36 cellular contexts compared by ENCODE assay signal in genomic region chr12:49165114-49165513, GRCh38. TPM values are rescaled to one million over a fixed set of nuclear protein-coding genes. Genes with fewer than 3 reads are reported as not detected.
DNase-seq lines count a peak whose midpoint lies in the region; ATAC-seq, FAIRE-seq and TF ChIP-seq lines count a peak whose summit lies in the region.
"Had no signal": no experiment of that assay in that cellular context is flagged by ENCODE, and none has a peak within 500 bp of the region (broad histone marks: within the 10 kb centered on the region; RNA-seq: fewer than 3 reads in every experiment).

No MANE protein-coding gene starts in this region.

- H4K8ac ChIP-seq in H1 (ENCODE audit: extremely low read depth, insufficient read depth, low read length), result no peak overlapping the region

- TF ChIP-seq EP300 in HepG2 (IDR thresholded peaks at IDR 0.05; ENCODE audit: low read depth in 2 of 2, low read length in 2 of 2) (no peak), HepG2 (CRISPR knock-in tag; IDR thresholded peaks at IDR 0.05; ENCODE audit: borderline replicate concordance) (no peak), H1 (IDR thresholded peaks at IDR 0.05; ENCODE audit: borderline replicate concordance in 1 of 2, low read depth in 2 of 2, low read length in 2 of 2) (no peak)

- no peaks in the 10 kb centered on the region for H3K9me3 ChIP-seq in HepG2 (ENCODE audit: low read length)
- H3K9me3 ChIP-seq in right lobe of liver, result no peaks in the 10 kb centered on the region
- no peaks in the 10 kb centered on the region for H3K9me3 ChIP-seq in HEK293 (ENCODE audit: control insufficient read depth, insufficient read depth, low read depth, low read length)
- no peaks in the 10 kb centered on the region for H3K9me3 ChIP-seq in H1 (ENCODE audit: insufficient read depth in 2 of 2, low read depth in 1 of 2, low read length in 1 of 2)
- H3K9me3 ChIP-seq: A549, BE2C, BLaER1, Caco-2 had no signal

- CTCF ChIA-PET in HepG2 (lab: Yijun Ruan, JAX; ENCODE audit: low intra/inter-chr PET ratio, low total read pairs) (no interaction called here), HEK293 (lab: Yijun Ruan, JAX) (no interaction called here), WTC11 (lab: Charles Lee) (interaction anchor here (1.5 kb wide), 1 partner anchor 77 kb away, joined by 5 read pairs; no protein-coding TSS in a partner anchor), H1 (lab: Charles Lee; ENCODE audit: partially characterized antibody) (no interaction called here)

- DNase-seq in HepG2 (ENCODE audit: low spot score) (no peak), right lobe of liver (no peak), WTC11 (ENCODE audit: low spot score) (no peak), H1 (ENCODE audit: low read depth in 1 of 2, low spot score in 2 of 2) (no peak), A172 (ENCODE audit: low spot score) (no peak), DMS53 (lab: John Stamatoyannopoulos, UW) (no peak), sciatic nerve (ENCODE audit: low spot score) (no peak)
- DNase-seq: 8988T; ACHN; AML-193; BE2C; C1 segment of cervical spinal cord; Caco-2; Calu3; CD4-positive, alpha-beta memory T cell; CD4-positive, alpha-beta T cell; CD4-positive, CD25-positive, alpha-beta regulatory T cell; CD8-positive, alpha-beta memory T cell; CD8-positive, alpha-beta T cell; COR-L47; DMS 273 treated with DMSO at 0.1 percent for 48 hours; DMS153; DMS79; DMS79 treated with DMSO at 0.1 percent for 48 hours; DND-41; EL had no signal

- H2BK5ac ChIP-seq in H1 (ENCODE audit: low read depth, low read length), result no peak overlapping the region

- no peaks in the 10 kb centered on the region for H4K20me1 ChIP-seq in HepG2 (ENCODE audit: insufficient read depth, low read length)
- H4K20me1 ChIP-seq in H1 (replicated peaks in 1 of 2; ENCODE audit: control insufficient read depth in 1 of 2, insufficient read depth in 2 of 2, low read length in 2 of 2), result no peaks in the 10 kb centered on the region
- H4K20me1 ChIP-seq: BLaER1; BLaER1 treated with 17β-estradiol and CSF1 and Interleukin-3, amounts not matched to agents 10 nM and 100 nM had no signal

- H3K27me3 ChIP-seq in HepG2 (ENCODE audit: control insufficient read depth in 1 of 2, insufficient read depth in 2 of 2, low read length in 2 of 2), result peaks cover 0 to 5% of the 10 kb centered on the region in 2 experiments; a peak in 3 of 5 replicates
- no peaks in the 10 kb centered on the region for H3K27me3 ChIP-seq in right lobe of liver
- H3K27me3 ChIP-seq in H1 (replicated peaks in 1 of 4; ENCODE audit: control insufficient read depth in 3 of 4, extremely low read depth in 1 of 4, insufficient read depth in 3 of 4, low read length in 3 of 4), result no peaks in the 10 kb centered on the region
- H3K27me3 ChIP-seq: BE2C; BLaER1; BLaER1 treated with 17β-estradiol and CSF1 and Interleukin-3, amounts not matched to agents 10 nM and 100 nM had no signal

- H2AFZ ChIP-seq in HepG2 (ENCODE audit: low read length) (no peak overlapping the region), H1 (ENCODE audit: low read length) (no peak overlapping the region)

- H3K36me3 ChIP-seq in HepG2 (replicated peaks in 1 of 2; ENCODE audit: control insufficient read depth in 1 of 2, insufficient read depth in 2 of 2, low read length in 2 of 2) (no peaks in the 10 kb centered on the region), right lobe of liver (no peaks in the 10 kb centered on the region), HEK293 (ENCODE audit: control insufficient read depth in 2 of 2, insufficient read depth in 1 of 2, low read length in 2 of 2) (no peaks in the 10 kb centered on the region), H1 (ENCODE audit: control insufficient read depth in 2 of 4, insufficient read depth in 4 of 4, low read length in 3 of 4) (no peaks in the 10 kb centered on the region)
- H3K36me3 ChIP-seq: BE2C; BLaER1; BLaER1 treated with 17β-estradiol and CSF1 and Interleukin-3, amounts not matched to agents 10 nM and 100 nM had no signal

- ATAC-seq in HepG2 (no peak), right lobe of liver (no peak), WTC11 (no peak), sciatic nerve (no peak)
- ATAC-seq: A549; CD8-positive, alpha-beta T cell had no signal

- H3K79me1 ChIP-seq in H1 (ENCODE audit: low read depth, low read length), result no peaks in the 10 kb centered on the region

- H3K27ac Mint-ChIP-seq in WTC11, result no peak overlapping the region
- H3K27ac Mint-ChIP-seq: B cell; CD14-positive monocyte; CD4-positive, alpha-beta memory T cell; CD4-positive, alpha-beta T cell; CD4-positive, CD25-positive, alpha-beta regulatory T cell; CD8-positive, alpha-beta memory T cell; CD8-positive, alpha-beta T cell had no signal

- no peaks in the 10 kb centered on the region; the same call in 1 of the 2 replicates for H3K27me3 Mint-ChIP-seq in WTC11 (ENCODE audit: low read depth)
- H3K27me3 Mint-ChIP-seq: B cell; CD4-positive, alpha-beta memory T cell; CD4-positive, alpha-beta T cell; CD8-positive, alpha-beta memory T cell had no signal

- POLR2A ChIA-PET in HepG2 (lab: Yijun Ruan, JAX), result no interaction called here
- POLR2A ChIA-PET in HEK293 (lab: Yijun Ruan, JAX), result interaction anchor here (3.5 kb wide), 1 partner anchor 34 kb away, joined by 14 read pairs; the partner anchor contains the start of gene TUBA1B
- POLR2A ChIA-PET in WTC11 (lab: Charles Lee), result no interaction called here
- POLR2A ChIA-PET in H1 (lab: Charles Lee; ENCODE audit: partially characterized antibody), result interaction anchor here (0.6 to 6.3 kb wide), 3 partner anchors 24 to 34 kb away, joined by 3 to 36 read pairs (median 5); partner anchors contain the start of genes TUBA1A and TUBA1B

- 67% methylated on average over 2 of the region's 2 CpGs for WGBS in HepG2 (ENCODE audit: low lambda C conversion rate)
- 86% methylated on average over 1 of the region's 2 CpGs for WGBS in right lobe of liver (ENCODE audit: insufficient coverage, low coverage, low lambda C conversion rate, missing lambda C conversion rate)
- WGBS in H1 (ENCODE audit: extremely low coverage in 1 of 2, insufficient coverage in 1 of 2, insufficient read length in 1 of 2, insufficient replicate concordance in 2 of 2, low coverage in 1 of 2, low lambda C conversion rate in 2 of 2, missing lambda C conversion rate in 1 of 2), 2 experiments, result 97% methylated on average over 2 of the region's 2 CpGs; no CpG with 5 or more reads in 1 of the 2 experiments

- H3K79me2 ChIP-seq in HepG2 (ENCODE audit: insufficient read depth, low read length) (no peaks in the 10 kb centered on the region), H1 (ENCODE audit: control insufficient read depth in 1 of 2, insufficient read depth in 2 of 2, low read length in 2 of 2) (no peaks in the 10 kb centered on the region)

- H2BK15ac ChIP-seq in H1 (ENCODE audit: low read length), result no peak overlapping the region

- no peak overlapping the region for H3K4ac ChIP-seq in H1 (replicated peaks; ENCODE audit: insufficient read length, low read depth, low read length)

- H3K9ac ChIP-seq in HepG2 (ENCODE audit: insufficient read depth, low read depth, low read length) (no peak overlapping the region), H1 (replicated peaks in 1 of 4; ENCODE audit: extremely low read depth in 1 of 4, low read depth in 3 of 4, low read length in 3 of 4) (no peak overlapping the region)
- H3K9ac ChIP-seq: BLaER1; BLaER1 treated with 17β-estradiol and CSF1 and Interleukin-3, amounts not matched to agents 10 nM and 100 nM had no signal

- H3K4me1 ChIP-seq in HepG2 (ENCODE audit: insufficient read depth, low read length) (no peaks in the 10 kb centered on the region), right lobe of liver (no peaks in the 10 kb centered on the region), HEK293 (ENCODE audit: control insufficient read depth, insufficient read depth, low read length) (no peaks in the 10 kb centered on the region; the same call in 1 of the 2 replicates), H1 (replicated peaks in 1 of 4; ENCODE audit: control insufficient read depth in 3 of 4, insufficient read depth in 4 of 4, low read length in 3 of 4) (peaks cover 0 to 3% (median 0%) of the 10 kb centered on the region in 4 experiments; a peak in 1 of 7 replicates)
- H3K4me1 ChIP-seq: A549, BE2C, Caco-2 had no signal

- TF ChIP-seq POLR2A in HepG2 (IDR thresholded peaks at IDR 0.05; ENCODE audit: insufficient read depth in 1 of 2, low read depth in 2 of 2, low read length in 2 of 2) (no peak), right lobe of liver (IDR thresholded peaks at IDR 0.05) (no peak), H1 (IDR thresholded peaks at IDR 0.05; ENCODE audit: control extremely low read depth in 1 of 2, low read depth in 2 of 2, low read length in 2 of 2) (no peak)

- H4K5ac ChIP-seq in H1 (ENCODE audit: insufficient read length, low read depth, low read length), result no peak overlapping the region

- TF ChIP-seq CTCF in HepG2 (CRISPR knock-in tag; IDR thresholded peaks at IDR 0.05) (no peak), right lobe of liver (IDR thresholded peaks at IDR 0.05) (no peak), HEK293 (tag by site-specific recombination; IDR thresholded peaks at IDR 0.05) (no peak), WTC11 (IDR thresholded peaks at IDR 0.05) (no peak), H1 (IDR thresholded peaks at IDR 0.05; ENCODE audit: control extremely low read depth in 1 of 3, insufficient read depth in 1 of 3, low read depth in 1 of 3, low read length in 3 of 3) (no peak)

- TF ChIP-seq RAD21 in HepG2 (CRISPR knock-in tag; IDR thresholded peaks at IDR 0.05), result no peak
- no peak for TF ChIP-seq RAD21 in H1 (IDR thresholded peaks at IDR 0.05 in 1 of 2, conservative IDR thresholded peaks at IDR 0.05 in 1 of 2; ENCODE audit: low read depth in 2 of 2, low read length in 2 of 2)

- H2BK120ac ChIP-seq in H1 (replicated peaks; ENCODE audit: low read depth, low read length), result no peak overlapping the region

- H3K23ac ChIP-seq in H1 (ENCODE audit: insufficient read length), result no peak overlapping the region

- no peak overlapping the region for H3K4me3 Mint-ChIP-seq in WTC11
- H3K4me3 Mint-ChIP-seq: B cell; CD14-positive monocyte; CD4-positive, alpha-beta memory T cell; CD4-positive, alpha-beta T cell; CD4-positive, CD25-positive, alpha-beta regulatory T cell; CD8-positive, alpha-beta memory T cell; CD8-positive, alpha-beta T cell had no signal

- no peak for FAIRE-seq in HepG2 (lab: Jason Lieb, UNC)
- FAIRE-seq in H1 (lab: Jason Lieb, UNC), result no peak
- FAIRE-seq: A204.1, A549, D721Med had no signal

- no peak overlapping the region for H3K27ac ChIP-seq in HepG2 (ENCODE audit: extremely low read length, insufficient read depth, low read length)
- no peak overlapping the region for H3K27ac ChIP-seq in right lobe of liver
- no peak overlapping the region for H3K27ac ChIP-seq in HEK293 (ENCODE audit: extremely low read depth, low read depth, low read length)
- H3K27ac ChIP-seq in H1 (ENCODE audit: low read depth, low read length), result no peak overlapping the region
- H3K27ac ChIP-seq: 22Rv1; A549; BLaER1; BLaER1 treated with 17β-estradiol and CSF1 and Interleukin-3, amounts not matched to agents 10 nM and 100 nM; C4-2B had no signal

- in situ Hi-C loops in HepG2 (cut with HindIII; ENCODE audit: extremely low pct_ligation_motif_present, low pct_unique_long_range_greater_than_20kb), result no loop called here

- 0 out of 2 replicates have a peak, but pooled peaks cover 7% of the 10 kb centered on the region for H3K4me1 Mint-ChIP-seq in WTC11
- H3K4me1 Mint-ChIP-seq: CD4-positive, alpha-beta memory T cell; CD4-positive, CD25-positive, alpha-beta regulatory T cell; CD8-positive, alpha-beta memory T cell had no signal

- no peak overlapping the region for H2AK5ac ChIP-seq in H1 (ENCODE audit: low read depth, low read length)

- no peak overlapping the region for H4K91ac ChIP-seq in H1 (replicated peaks; ENCODE audit: insufficient read length, low read length)

- intact Hi-C loops in HepG2 (cut with micrococcal nuclease; ENCODE audit: unreplicated experiment), result no loop called here
- intact Hi-C loops in right lobe of liver (cut with DNase I), result no loop called here
- intact Hi-C loops in sciatic nerve (cut with DNase I), result no loop called here

- H2BK12ac ChIP-seq in H1 (ENCODE audit: low read depth, low read length), result no peak overlapping the region

- H3K36me3 Mint-ChIP-seq in WTC11, result no peaks in the 10 kb centered on the region
- H3K36me3 Mint-ChIP-seq: CD14-positive monocyte; CD4-positive, alpha-beta memory T cell; CD4-positive, CD25-positive, alpha-beta regulatory T cell; CD8-positive, alpha-beta memory T cell; CD8-positive, alpha-beta T cell had no signal

- no peak overlapping the region for H2BK20ac ChIP-seq in H1 (ENCODE audit: low read length)

- no peak overlapping the region for H3K18ac ChIP-seq in H1 (ENCODE audit: extremely low read depth, low read length)

- peaks cover 5% of the 10 kb centered on the region for H3K9me3 Mint-ChIP-seq in WTC11
- H3K9me3 Mint-ChIP-seq: CD4-positive, alpha-beta memory T cell; CD4-positive, alpha-beta T cell; CD4-positive, CD25-positive, alpha-beta regulatory T cell; CD8-positive, alpha-beta memory T cell; CD8-positive, alpha-beta T cell had no signal

- H3K23me2 ChIP-seq in H1 (ENCODE audit: low read depth, low read length), result no peaks in the 10 kb centered on the region

- no TSS peak for BruUV-seq in HepG2 (replicated peaks; lab: Mats Ljungman, UMichigan)

- H3K56ac ChIP-seq in H1 (replicated peaks; ENCODE audit: insufficient read length, low read depth, low read length), result no peak overlapping the region

- no peak overlapping the region for H3K14ac ChIP-seq in H1 (ENCODE audit: insufficient read length)

- H3K4me2 ChIP-seq in HepG2 (ENCODE audit: low read depth, low read length) (no peak overlapping the region), H1 (ENCODE audit: insufficient read depth in 1 of 2, low read depth in 2 of 2, low read length in 2 of 2) (no peak overlapping the region)
- H3K4me2 ChIP-seq: A549; BLaER1; BLaER1 treated with 17β-estradiol and CSF1 and Interleukin-3, amounts not matched to agents 10 nM and 100 nM had no signal

- H3K4me3 ChIP-seq in HepG2 (replicated peaks in 1 of 3; ENCODE audit: insufficient read depth in 1 of 3, low read depth in 2 of 3, low read length in 3 of 3) (no peak overlapping the region), right lobe of liver (no peak overlapping the region), HEK293 (ENCODE audit: low read depth, low read length) (no peak overlapping the region), H1 (ENCODE audit: extremely low read depth in 1 of 4, insufficient read depth in 2 of 4, low read depth in 3 of 4, low read length in 4 of 4) (no peak overlapping the region)
- H3K4me3 ChIP-seq: A549; BLaER1; BLaER1 treated with 17β-estradiol and CSF1 and Interleukin-3, amounts not matched to agents 10 nM and 100 nM had no signal

RNA-seq across cellular contexts. Expression of gene TUBA1A, which starts 23.8 kb away (rescaled TPM):
- 20.7 and 24.4 TPM in 2 replicates for total RNA-seq in HepG2 (2016; rRNA removed; fragmentation: Illumina TruSeq; extraction: Trizol)
- total RNA-seq in HepG2 (2016; cell fraction: cytosol; rRNA removed; fragmentation: Illumina TruSeq; extraction: Trizol; ENCODE audit: low read depth), result 1.2 and 1.9 TPM in 2 replicates
- total RNA-seq in HepG2 (2016; cell fraction: insoluble cytoplasmic fraction; rRNA removed; fragmentation: Illumina TruSeq; extraction: Trizol), result 21.8 and 22.6 TPM in 2 replicates
- 2.5 and 3.1 TPM in 2 replicates for total RNA-seq in HepG2 (2016; cell fraction: membrane; rRNA removed; fragmentation: Illumina TruSeq; extraction: Trizol)
- 9.7 and 10.8 TPM in 2 replicates for total RNA-seq in HepG2 (2016; cell fraction: nucleus; rRNA removed; fragmentation: Illumina TruSeq; extraction: Trizol)
- 24.8 and 35.5 TPM in 2 replicates for polyA plus RNA-seq in HepG2 (2011; rRNA removed)
- 29.2 and 42.3 TPM in 2 replicates for polyA plus RNA-seq in HepG2 (2011; cell fraction: cytosol; rRNA removed)
- polyA plus RNA-seq in HepG2 (2011; cell fraction: nucleus; rRNA removed), result 8.6 and 13.4 TPM in 2 replicates
- polyA plus RNA-seq in HepG2 (2012), result 2.2 and 4.9 TPM in 2 replicates
- 1.6 and 1.7 TPM in 2 replicates for polyA plus RNA-seq in HepG2 (2016; cell fraction: cytosol; fragmentation: Illumina TruSeq; extraction: Trizol; ENCODE audit: low read depth)
- polyA plus RNA-seq in HepG2 (2016; cell fraction: insoluble cytoplasmic fraction; fragmentation: Illumina TruSeq; extraction: Trizol; ENCODE audit: low read depth), result 19.5 and 22.1 TPM in 2 replicates
- 1.7 and 1.8 TPM in 2 replicates for polyA plus RNA-seq in HepG2 (2016; cell fraction: membrane; fragmentation: Illumina TruSeq; extraction: Trizol; ENCODE audit: low read depth)
- polyA plus RNA-seq in HepG2 (2016; cell fraction: nucleus; fragmentation: Illumina TruSeq; extraction: Trizol; ENCODE audit: insufficient read depth, low read depth), result 9.8 and 11.3 TPM in 2 replicates
- 18.9 and 36.9 TPM in 2 replicates for polyA minus RNA-seq in HepG2 (2011; rRNA and poly(A)+ RNA removed; ENCODE audit: low replicate concordance)
- 7.2 and 13.3 TPM in 2 replicates for polyA minus RNA-seq in HepG2 (2011; cell fraction: cytosol; rRNA and poly(A)+ RNA removed)
- polyA minus RNA-seq in HepG2 (2011; cell fraction: nucleus; rRNA and poly(A)+ RNA removed), result 3.5 and 6.6 TPM in 2 replicates
- 10 to 100 TPM in 2 of 6 experiments, 1 to 10 TPM in 4; 3.8 to 18.9 (median 5.8) TPM for total RNA-seq in right lobe of liver
- total RNA-seq in WTC11 (2021), result 195 to 226 TPM (median 203 TPM) in 3 replicates
- 283 and 290 TPM in 2 replicates for total RNA-seq in H1 (2021; fragmentation: NEBNext Ultra II Directional; extraction: Animal tissue kit (Norgen Biotek cat#: 25700))
- 789 and 1,018 TPM in 2 replicates for polyA plus RNA-seq in H1 (2011; rRNA removed)
- 669 TPM for polyA plus RNA-seq in H1 (2011; cell fraction: cytosol; rRNA removed)
- 588 TPM for polyA plus RNA-seq in H1 (2011; cell fraction: nucleus; rRNA removed)
- 287 to 339 TPM (median 327 TPM) in 4 replicates for polyA plus RNA-seq in H1 (2012, experiment 1 of 2)
- polyA plus RNA-seq in H1 (2012, experiment 2 of 2), result 552 TPM
- polyA plus RNA-seq in H1 (2013, experiment 1 of 2), result 342 TPM
- 310 TPM for polyA plus RNA-seq in H1 (2013, experiment 2 of 2)
- polyA minus RNA-seq in H1 (2011; rRNA and poly(A)+ RNA removed), result 638 and 677 TPM in 2 replicates
- polyA minus RNA-seq in H1 (2011; cell fraction: cytosol; rRNA and poly(A)+ RNA removed), result 160 TPM
- polyA minus RNA-seq in H1 (2011; cell fraction: nucleus; rRNA and poly(A)+ RNA removed), result 161 TPM
- total RNA-seq in A172 (2014; rRNA removed; shearing (Covaris generic)), result 884 and 1,296 TPM in 2 replicates
- total RNA-seq in sciatic nerve, result 346 TPM

RNA-seq across cellular contexts. Expression of gene TUBA1B, which starts 33.9 kb away (rescaled TPM):
- total RNA-seq in HepG2 (2016; rRNA removed; fragmentation: Illumina TruSeq; extraction: Trizol) (1,275 and 1,742 TPM in 2 replicates), right lobe of liver (100 to 1,000 TPM in 5 of 6 experiments, 10 to 100 TPM in 1; 90.3 to 370 (median 174) TPM), WTC11 (2021) (1,806 to 1,997 TPM (median 1,954 TPM) in 3 replicates), sciatic nerve (680 TPM)
- 206 and 211 TPM in 2 replicates for total RNA-seq in HepG2 (2016; cell fraction: cytosol; rRNA removed; fragmentation: Illumina TruSeq; extraction: Trizol; ENCODE audit: low read depth)
- total RNA-seq in HepG2 (2016; cell fraction: insoluble cytoplasmic fraction; rRNA removed; fragmentation: Illumina TruSeq; extraction: Trizol), result 1,254 and 1,746 TPM in 2 replicates
- total RNA-seq in HepG2 (2016; cell fraction: membrane; rRNA removed; fragmentation: Illumina TruSeq; extraction: Trizol), result 303 and 313 TPM in 2 replicates
- total RNA-seq in HepG2 (2016; cell fraction: nucleus; rRNA removed; fragmentation: Illumina TruSeq; extraction: Trizol), result 412 and 422 TPM in 2 replicates
- polyA plus RNA-seq in HepG2 (2011; rRNA removed) (1,008 and 1,353 TPM in 2 replicates), H1 (2011; rRNA removed) (5,662 and 6,837 TPM in 2 replicates)
- 1,199 and 1,413 TPM in 2 replicates for polyA plus RNA-seq in HepG2 (2011; cell fraction: cytosol; rRNA removed)
- 271 and 295 TPM in 2 replicates for polyA plus RNA-seq in HepG2 (2011; cell fraction: nucleus; rRNA removed)
- 414 and 527 TPM in 2 replicates for polyA plus RNA-seq in HepG2 (2012)
- polyA plus RNA-seq in HepG2 (2016; cell fraction: cytosol; fragmentation: Illumina TruSeq; extraction: Trizol; ENCODE audit: low read depth), result 236 and 258 TPM in 2 replicates
- 2,014 and 2,064 TPM in 2 replicates for polyA plus RNA-seq in HepG2 (2016; cell fraction: insoluble cytoplasmic fraction; fragmentation: Illumina TruSeq; extraction: Trizol; ENCODE audit: low read depth)
- polyA plus RNA-seq in HepG2 (2016; cell fraction: membrane; fragmentation: Illumina TruSeq; extraction: Trizol; ENCODE audit: low read depth), result 268 and 293 TPM in 2 replicates
- 567 and 603 TPM in 2 replicates for polyA plus RNA-seq in HepG2 (2016; cell fraction: nucleus; fragmentation: Illumina TruSeq; extraction: Trizol; ENCODE audit: insufficient read depth, low read depth)
- 2,124 and 7,641 TPM in 2 replicates for polyA minus RNA-seq in HepG2 (2011; rRNA and poly(A)+ RNA removed; ENCODE audit: low replicate concordance)
- 381 and 450 TPM in 2 replicates for polyA minus RNA-seq in HepG2 (2011; cell fraction: cytosol; rRNA and poly(A)+ RNA removed)
- polyA minus RNA-seq in HepG2 (2011; cell fraction: nucleus; rRNA and poly(A)+ RNA removed), result 183 and 194 TPM in 2 replicates
- 2,092 and 2,144 TPM in 2 replicates for total RNA-seq in H1 (2021; fragmentation: NEBNext Ultra II Directional; extraction: Animal tissue kit (Norgen Biotek cat#: 25700))
- 4,812 TPM for polyA plus RNA-seq in H1 (2011; cell fraction: cytosol; rRNA removed)
- polyA plus RNA-seq in H1 (2011; cell fraction: nucleus; rRNA removed), result 2,873 TPM
- 2,207 to 3,001 TPM (median 2,867 TPM) in 4 replicates for polyA plus RNA-seq in H1 (2012, experiment 1 of 2)
- polyA plus RNA-seq in H1 (2012, experiment 2 of 2), result 3,322 TPM
- polyA plus RNA-seq in H1 (2013, experiment 1 of 2), result 1,861 TPM
- 1,829 TPM for polyA plus RNA-seq in H1 (2013, experiment 2 of 2)
- 5,078 and 5,287 TPM in 2 replicates for polyA minus RNA-seq in H1 (2011; rRNA and poly(A)+ RNA removed)
- 1,363 TPM for polyA minus RNA-seq in H1 (2011; cell fraction: cytosol; rRNA and poly(A)+ RNA removed)
- 988 TPM for polyA minus RNA-seq in H1 (2011; cell fraction: nucleus; rRNA and poly(A)+ RNA removed)
- total RNA-seq in A172 (2014; rRNA removed; shearing (Covaris generic)), result 2,613 and 2,957 TPM in 2 replicates

RNA-seq across cellular contexts. Expression of gene LMBR1L, which starts 54.5 kb away (rescaled TPM):
- 7.3 and 12.2 TPM in 2 replicates for total RNA-seq in HepG2 (2016; rRNA removed; fragmentation: Illumina TruSeq; extraction: Trizol)
- 9.1 and 9.7 TPM in 2 replicates for total RNA-seq in HepG2 (2016; cell fraction: cytosol; rRNA removed; fragmentation: Illumina TruSeq; extraction: Trizol; ENCODE audit: low read depth)
- 5.5 and 14.0 TPM in 2 replicates for total RNA-seq in HepG2 (2016; cell fraction: insoluble cytoplasmic fraction; rRNA removed; fragmentation: Illumina TruSeq; extraction: Trizol)
- 8.8 and 9.7 TPM in 2 replicates for total RNA-seq in HepG2 (2016; cell fraction: membrane; rRNA removed; fragmentation: Illumina TruSeq; extraction: Trizol)
- 21.8 and 27.5 TPM in 2 replicates for total RNA-seq in HepG2 (2016; cell fraction: nucleus; rRNA removed; fragmentation: Illumina TruSeq; extraction: Trizol)
- polyA plus RNA-seq in HepG2 (2011; rRNA removed), result 65.9 and 79.6 TPM in 2 replicates
- 25.4 and 26.4 TPM in 2 replicates for polyA plus RNA-seq in HepG2 (2011; cell fraction: cytosol; rRNA removed)
- 362 and 407 TPM in 2 replicates for polyA plus RNA-seq in HepG2 (2011; cell fraction: nucleus; rRNA removed)
- polyA plus RNA-seq in HepG2 (2012), result 51.5 and 57.5 TPM in 2 replicates
- polyA plus RNA-seq in HepG2 (2016; cell fraction: cytosol; fragmentation: Illumina TruSeq; extraction: Trizol; ENCODE audit: low read depth), result 2.1 and 2.4 TPM in 2 replicates
- polyA plus RNA-seq in HepG2 (2016; cell fraction: insoluble cytoplasmic fraction; fragmentation: Illumina TruSeq; extraction: Trizol; ENCODE audit: low read depth), result 4.7 TPM in 2 replicates
- polyA plus RNA-seq in HepG2 (2016; cell fraction: membrane; fragmentation: Illumina TruSeq; extraction: Trizol; ENCODE audit: low read depth), result 5.1 and 8.4 TPM in 2 replicates
- 41.9 and 51.4 TPM in 2 replicates for polyA plus RNA-seq in HepG2 (2016; cell fraction: nucleus; fragmentation: Illumina TruSeq; extraction: Trizol; ENCODE audit: insufficient read depth, low read depth)
- 29.1 and 80.1 TPM in 2 replicates for polyA minus RNA-seq in HepG2 (2011; rRNA and poly(A)+ RNA removed; ENCODE audit: low replicate concordance)
- polyA minus RNA-seq in HepG2 (2011; cell fraction: cytosol; rRNA and poly(A)+ RNA removed), result 14.6 and 15.4 TPM in 2 replicates
- 87.2 and 109 TPM in 2 replicates for polyA minus RNA-seq in HepG2 (2011; cell fraction: nucleus; rRNA and poly(A)+ RNA removed)
- total RNA-seq in right lobe of liver, result 10 to 100 TPM; 12.2 to 34.5 (median 16.3) TPM
- 52.8 to 78.2 TPM (median 53.1 TPM) in 3 replicates for total RNA-seq in WTC11 (2021)
- 47.7 and 49.6 TPM in 2 replicates for total RNA-seq in H1 (2021; fragmentation: NEBNext Ultra II Directional; extraction: Animal tissue kit (Norgen Biotek cat#: 25700))
- 36.6 and 54.6 TPM in 2 replicates for polyA plus RNA-seq in H1 (2011; rRNA removed)
- 42.5 TPM for polyA plus RNA-seq in H1 (2011; cell fraction: cytosol; rRNA removed)
- 180 TPM for polyA plus RNA-seq in H1 (2011; cell fraction: nucleus; rRNA removed)
- 30.8 to 52.0 TPM (median 47.4 TPM) in 4 replicates for polyA plus RNA-seq in H1 (2012, experiment 1 of 2)
- 37.8 TPM for polyA plus RNA-seq in H1 (2012, experiment 2 of 2)
- 30.1 TPM for polyA plus RNA-seq in H1 (2013, experiment 1 of 2)
- 33.4 TPM for polyA plus RNA-seq in H1 (2013, experiment 2 of 2)
- polyA minus RNA-seq in H1 (2011; rRNA and poly(A)+ RNA removed), result 99.6 and 107 TPM in 2 replicates
- polyA minus RNA-seq in H1 (2011; cell fraction: cytosol; rRNA and poly(A)+ RNA removed), result 35.4 TPM
- 78.7 TPM for polyA minus RNA-seq in H1 (2011; cell fraction: nucleus; rRNA and poly(A)+ RNA removed)
- total RNA-seq in A172 (2014; rRNA removed; shearing (Covaris generic)), result 16.4 and 21.4 TPM in 2 replicates
- total RNA-seq in sciatic nerve, result 99.1 TPM

Comparison
In these comparisons a context has a peak if more than half of its experiments do, and no peak if none do; other contexts are left out.
1. POLR2A ChIA-PET loops: an anchor here in HEK293 (3.5 kb wide) and H1 (0.6 to 6.3 kb wide); none called in HepG2 and WTC11.
2. Of the 63 proteins assayed by ChIP-seq in both HepG2 and HEK293: peak only in HepG2: none; only in HEK293: none; in both: ZNF121; in neither: 62.